ENCODE assay signal across 13 cellular contexts in the genomic region with DNA sequence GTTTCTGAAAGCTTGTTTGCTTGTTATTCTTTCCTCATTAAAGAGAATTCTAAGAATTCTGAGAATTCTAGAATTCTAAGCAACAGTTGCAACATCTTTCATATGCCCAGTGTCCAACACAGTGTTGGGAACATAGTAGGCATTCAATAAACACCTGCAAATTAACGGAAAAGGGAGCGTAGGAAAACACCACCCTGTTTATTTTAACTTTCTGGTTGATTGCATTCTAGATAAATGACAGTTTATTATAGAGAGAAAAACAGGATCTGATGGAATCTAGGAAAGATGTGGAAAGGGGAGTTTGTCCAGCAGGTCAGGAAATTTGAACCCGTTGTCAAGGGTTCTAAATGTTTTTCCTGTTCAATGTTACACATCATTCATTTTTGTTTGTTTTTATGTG. TPM values are rescaled to one million over a fixed set of nuclear protein-coding genes. Genes with fewer than 3 reads are reported as not detected.
"Had no signal": no experiment of that assay in that cellular context is flagged by ENCODE, and none has a peak within 500 bp of the region (broad histone marks: within the 10 kb centered on the region; RNA-seq: fewer than 3 reads in every experiment).

No MANE protein-coding gene starts in this region.

- H3K9me3 ChIP-seq: ovary had no signal

- DNase-seq: activated CD4-positive, alpha-beta memory T cell treated with anti-CD3 and anti-CD28 coated beads for 36 hours; activated CD4-positive, alpha-beta T cell treated with anti-CD3 and anti-CD28 coated beads for 1 hour; activated CD8-positive, alpha-beta memory T cell treated with anti-CD3 and anti-CD28 coated beads, Interleukin-2, amount 10 ng/mL, durations not matched to agents 7 days and 5 days; activated naive CD4-positive, alpha-beta T cell treated with anti-CD3 and anti-CD28 coated beads for 36 hours; activated naive CD8-positive, alpha-beta T cell treated with anti-CD3 and anti-CD28 coated beads, Interleukin-2, amount 50 U/mL, for 24 hours; activated T-cell treated with anti-CD3 and anti-CD28 coated beads, Interleukin-2, amount 50 U/mL, for 1 hour; ovary; stimulated activated CD4-positive, alpha-beta T cell treated with anti-CD3 and anti-CD28 coated beads, Interleukin-2, amount 100 ng/mL, for 48 hours had no signal

- H3K27me3 ChIP-seq: hepatocyte, ovary had no signal

- H3K36me3 ChIP-seq: ovary had no signal

- H3K4me3 ChIP-seq: hepatocyte, ovary had no signal

- H3K27ac ChIP-seq: hepatocyte, ovary, VCaP had no signal

- ATAC-seq: activated CD8-positive, alpha-beta memory T cell treated with anti-CD3 and anti-CD28 coated beads, Interleukin-2, amount 10 ng/mL, durations not matched to agents 7 days and 5 days; activated naive CD8-positive, alpha-beta T cell treated with anti-CD3 and anti-CD28 coated beads, Interleukin-2, amount 50 U/mL, for 24 hours; stimulated activated memory B cell treated with anti-CD40 and anti-IgM and Interleukin-4, amounts not matched to agents 10 μg/mL and 1 μg/mL and 100 μg/mL, for 72 hours had no signal

RNA-seq across cellular contexts. Expression of a gene that starts 24.2 kb away (rescaled TPM):
- total RNA-seq: activated CD4-positive, alpha-beta memory T cell treated with anti-CD3 and anti-CD28 coated beads for 36 hours; activated CD8-positive, alpha-beta memory T cell treated with anti-CD3 and anti-CD28 coated beads, Interleukin-2, amount 10 ng/mL, durations not matched to agents 7 days and 5 days; activated naive CD4-positive, alpha-beta T cell treated with anti-CD3 and anti-CD28 coated beads for 36 hours; activated T-helper 2 cell treated with anti-CD3 and anti-CD28 coated beads, Interferon-gamma antibody, Interleukin-2, Interleukin-4, amounts not matched to agents 10 μg/mL and 5 μg/mL and 100 μg/mL, durations not matched to agents 14 hours and 24 hours and 36 hours; T-helper 1 cell treated with Interleukin-12 subunit alpha and Interleukin-12 subunit beta and Interleukin-4 antibody, amounts not matched to agents 30 ng/mL and 1 ng/mL, for 36 hours had no signal
